In the genomic region with DNA sequence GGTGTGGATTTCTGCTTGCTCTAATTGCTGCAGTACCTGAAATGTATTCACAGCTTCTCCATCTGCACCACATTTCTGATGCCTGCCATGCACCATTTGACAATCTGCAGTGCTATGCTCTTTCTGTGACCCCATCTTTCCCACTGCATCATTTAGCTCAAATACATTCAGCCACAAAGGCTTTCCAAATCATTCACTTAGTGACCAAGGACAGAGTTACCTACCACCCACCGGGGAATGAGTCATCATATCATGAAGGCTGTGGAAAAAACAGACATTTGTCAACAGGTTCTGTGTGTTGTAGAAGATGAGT, we compare ENCODE assay signal across 10 cellular contexts.
DNase-seq lines count a peak whose midpoint lies in the region; ATAC-seq lines count a peak whose summit lies in the region.
"Had no signal": no experiment of that assay in that cellular context is flagged by ENCODE, and none has a peak within 500 bp of the region (broad histone marks: within the 10 kb centered on the region; RNA-seq: fewer than 3 reads in every experiment).

No MANE protein-coding gene starts in this region.

- DNase-seq in DMS153 (lab: John Stamatoyannopoulos, UW) (peak; percentile 9), DMS153 treated with DMSO at 0.1 percent for 48 hours (lab: John Stamatoyannopoulos, UW; ENCODE audit: unreplicated experiment) (no peak), SK-N-DZ (ENCODE audit: low spot score) (peak; percentile 98), myocyte (ENCODE audit: low read depth) (peak; percentile 9), NCI-H526 (lab: John Stamatoyannopoulos, UW) (no peak), H7 (no peak)
- no peak for DNase-seq in stimulated activated naive CD4-positive, alpha-beta T cell treated with Interleukin-2 at 50 U/mL for 16 hours (lab: John Stamatoyannopoulos, UW)
- DNase-seq: activated effector memory CD4-positive, alpha-beta T cell treated with Interleukin-2 at 50 U/mL for 16 hours; NCI-H1048 had no signal

- no peaks in the 10 kb centered on the region for H3K27me3 ChIP-seq in H7 (ENCODE audit: control insufficient read depth, insufficient read depth, low read length)

- no peak overlapping the region for H3K4me3 ChIP-seq in H7 (ENCODE audit: insufficient read depth, low read depth, low read length)

- ATAC-seq in HG02610 (IDR thresholded peaks at IDR 0.05; ENCODE audit: unreplicated experiment): peak; percentile 99

- no peaks in the 10 kb centered on the region for H3K36me3 ChIP-seq in H7 (replicated peaks; ENCODE audit: control insufficient read depth, insufficient read depth, low read length)

Comparison
In these comparisons a context has a peak if more than half of its experiments do, and no peak if none do; other contexts are left out.
1. DNase-seq: peak in DMS153 (single experiment), SK-N-DZ (single experiment) and myocyte (single experiment); none in DMS153 treated with DMSO at 0.1 percent for 48 hours (single experiment), stimulated activated naive CD4-positive, alpha-beta T cell treated with Interleukin-2 at 50 U/mL for 16 hours (single experiment), NCI-H526 (0 of 2) and H7 (single experiment).